In genomic region chr7:70481717-70482116, GRCh38 we compare ENCODE assay signal across 17 cellular contexts.
A peak's percentile ranks its signal among the peaks of the same experiment; 100 is the strongest.
DNase-seq lines count a peak whose midpoint lies in the region; TF ChIP-seq lines count a peak whose summit lies in the region.
"Had no signal": no experiment of that assay in that cellular context is flagged by ENCODE, and none has a peak within 500 bp of the region (broad histone marks: within the 10 kb centered on the region; RNA-seq: fewer than 3 reads in every experiment).

No MANE protein-coding gene starts in this region.

- H3K4me1 ChIP-seq in mammary epithelial cell (ENCODE audit: insufficient read depth, low read length) (peaks cover 22% of the 10 kb centered on the region), breast epithelium (no peaks in the 10 kb centered on the region)
- no peaks in the 10 kb centered on the region for H3K4me1 ChIP-seq in effector memory CD4-positive, alpha-beta T cell (ENCODE audit: control insufficient read depth, insufficient read depth, low read length, poor library complexity, severe bottlenecking)

- peak overlapping the region; percentile 17 for H3K27ac Mint-ChIP-seq in nephron progenitor cell
- H3K27ac Mint-ChIP-seq in type B pancreatic cell = peak overlapping the region; percentile 92
- H3K27ac Mint-ChIP-seq: CD14-positive monocyte; CD4-positive, alpha-beta memory T cell; H9 had no signal

- CTCF ChIA-PET in mammary epithelial cell (lab: Charles Lee; ENCODE audit: low non-redundant PET) = no interaction called here

- DNase-seq in mammary epithelial cell = no peak
- no peak for DNase-seq in breast epithelium (ENCODE audit: low spot score in 2 of 2)
- DNase-seq in epithelial cell of prostate (ENCODE audit: low read depth, low spot score) = no peak
- no peak for DNase-seq in nephron progenitor cell
- DNase-seq in type B pancreatic cell (ENCODE audit: extremely low spot score, unreplicated experiment) = no peak
- no peak for DNase-seq in effector memory CD4-positive, alpha-beta T cell
- DNase-seq in posterior cingulate gyrus = no peak
- no peak for DNase-seq in middle frontal gyrus (ENCODE audit: extremely low spot score, low spot score)
- DNase-seq: 8988T; CD4-positive, alpha-beta memory T cell; DMS153; DMS79 treated with DMSO at 0.1 percent for 48 hours; GF-D8; H9; IMR-90 had no signal

- H3K27ac ChIP-seq in mammary epithelial cell (ENCODE audit: insufficient read depth, low read depth, low read length) (no peak overlapping the region), breast epithelium (no peak overlapping the region), epithelial cell of prostate (peak overlapping the region; percentile 57)
- no peak overlapping the region for H3K27ac ChIP-seq in effector memory CD4-positive, alpha-beta T cell (ENCODE audit: insufficient read depth, low read length, poor library complexity, severe bottlenecking)
- H3K27ac ChIP-seq: BLaER1 had no signal

- no TSS peak for BruUV-seq in mammary epithelial cell (replicated peaks; lab: Mats Ljungman, UMichigan)

- in situ Hi-C loops in mammary epithelial cell (cut with MboI; ENCODE audit: low sequenced_read_pairs in 2 of 2) = no loop called here

- TF ChIP-seq POLR2A in breast epithelium (IDR thresholded peaks at IDR 0.05) = no peak

- H3K79me2 ChIP-seq in mammary epithelial cell (ENCODE audit: insufficient read depth, low read length) = no peaks in the 10 kb centered on the region

- H4K20me1 ChIP-seq in mammary epithelial cell (ENCODE audit: insufficient read depth, low read length) = no peaks in the 10 kb centered on the region
- H4K20me1 ChIP-seq: BLaER1 had no signal

- H3K4me2 ChIP-seq in mammary epithelial cell (ENCODE audit: insufficient read depth, low read depth, low read length) = peak overlapping the region; percentile 53
- H3K4me2 ChIP-seq: BLaER1 had no signal

- H3K9me3 Mint-ChIP-seq in nephron progenitor cell (peaks cover 18% of the 10 kb centered on the region), type B pancreatic cell (peaks cover 12% of the 10 kb centered on the region)

- H3K4me3 Mint-ChIP-seq in nephron progenitor cell = no peak overlapping the region
- peak overlapping the region; percentile 39 for H3K4me3 Mint-ChIP-seq in type B pancreatic cell
- H3K4me3 Mint-ChIP-seq: CD14-positive monocyte; CD4-positive, alpha-beta memory T cell; H9 had no signal

- 92% methylated on average over 5 of the region's 5 CpGs for WGBS in mammary epithelial cell (ENCODE audit: low coverage, missing lambda C conversion rate)

- H3K36me3 Mint-ChIP-seq in nephron progenitor cell (ENCODE audit: low read depth) (peaks cover 16% of the 10 kb centered on the region), type B pancreatic cell (peaks cover 10% of the 10 kb centered on the region)
- H3K36me3 Mint-ChIP-seq: CD14-positive monocyte; CD4-positive, alpha-beta memory T cell had no signal

- H3K4me3 ChIP-seq in mammary epithelial cell (replicated peaks in 1 of 3; ENCODE audit: insufficient read depth in 1 of 3, low read depth in 2 of 3, low read length in 3 of 3) = no peak overlapping the region
- H3K4me3 ChIP-seq in breast epithelium = no peak overlapping the region
- no peak overlapping the region for H3K4me3 ChIP-seq in effector memory CD4-positive, alpha-beta T cell (ENCODE audit: insufficient read depth, low read depth, low read length, poor library complexity, severe bottlenecking)
- H3K4me3 ChIP-seq: BLaER1 had no signal

- no peak for TF ChIP-seq CTCF in mammary epithelial cell (conservative IDR thresholded peaks at IDR 0.05 in 1 of 2, IDR thresholded peaks at IDR 0.05 in 1 of 2; ENCODE audit: extremely low read depth in 1 of 2, insufficient read depth in 1 of 2, low read depth in 1 of 2, low read length in 2 of 2)
- TF ChIP-seq CTCF in breast epithelium (IDR thresholded peaks at IDR 0.05) = no peak
- no peak for TF ChIP-seq CTCF in nephron progenitor cell (IDR thresholded peaks at IDR 0.05)
- no peak for TF ChIP-seq CTCF in type B pancreatic cell (conservative IDR thresholded peaks at IDR 0.05)

- no peaks in the 10 kb centered on the region for H3K36me3 ChIP-seq in mammary epithelial cell (ENCODE audit: insufficient read depth, low read length)
- H3K36me3 ChIP-seq in breast epithelium = no peaks in the 10 kb centered on the region
- H3K36me3 ChIP-seq in effector memory CD4-positive, alpha-beta T cell (ENCODE audit: control insufficient read depth, insufficient read depth, low read length) = no peaks in the 10 kb centered on the region

- H3K4me1 Mint-ChIP-seq in nephron progenitor cell = peaks cover 55% of the 10 kb centered on the region
- H3K4me1 Mint-ChIP-seq in type B pancreatic cell (ENCODE audit: unreplicated experiment) = peaks cover 20% of the 10 kb centered on the region
- H3K4me1 Mint-ChIP-seq: CD14-positive monocyte; CD4-positive, alpha-beta memory T cell had no signal

- H3K9ac ChIP-seq in mammary epithelial cell (ENCODE audit: insufficient read depth, low read length) = no peak overlapping the region
- H3K9ac ChIP-seq: BLaER1 had no signal

- dilution Hi-C loops in mammary epithelial cell (cut with HindIII; ENCODE audit: low sequenced_read_pairs) = loop anchor here (5.0 kb wide), 2 partner anchors 51 to 111 kb away; no protein-coding TSS in a partner anchor

- intact Hi-C loops in mammary epithelial cell (cut with micrococcal nuclease) = loop anchor here (10.0 kb wide), 1 partner anchor 213 kb away; no protein-coding TSS in a partner anchor
- intact Hi-C loops in breast epithelium (cut with DNase I; ENCODE audit: low total_unique reads) = loop anchor here (5.0 kb wide), 1 partner anchor 934 kb away; no protein-coding TSS in a partner anchor
- intact Hi-C loops in posterior cingulate gyrus (cut with DNase I) = no loop called here

- H3K9me3 ChIP-seq in mammary epithelial cell (replicated peaks; ENCODE audit: insufficient read depth, low read length) (no peaks in the 10 kb centered on the region), breast epithelium (no peaks in the 10 kb centered on the region)
- no peaks in the 10 kb centered on the region for H3K9me3 ChIP-seq in effector memory CD4-positive, alpha-beta T cell (ENCODE audit: control insufficient read depth, low read length)

- H3K27me3 Mint-ChIP-seq in nephron progenitor cell (ENCODE audit: low read depth, poor library complexity) (peaks cover 7% of the 10 kb centered on the region), type B pancreatic cell (no peaks in the 10 kb centered on the region)
- H3K27me3 Mint-ChIP-seq: CD4-positive, alpha-beta memory T cell had no signal

- H3K27me3 ChIP-seq in mammary epithelial cell (ENCODE audit: insufficient read depth, low read length) (no peaks in the 10 kb centered on the region), breast epithelium (no peaks in the 10 kb centered on the region)
- no peaks in the 10 kb centered on the region for H3K27me3 ChIP-seq in effector memory CD4-positive, alpha-beta T cell (replicated peaks; ENCODE audit: control insufficient read depth, insufficient read depth, low read length, poor library complexity, severe bottlenecking)
- H3K27me3 ChIP-seq: BLaER1 had no signal

- H2AFZ ChIP-seq in mammary epithelial cell (ENCODE audit: low read depth, low read length) = no peak overlapping the region
